In genomic region chr11:27356624-27357222, GRCh38 we compare ENCODE assay signal across 24 cellular contexts.
"Had no signal": no experiment of that assay in that cellular context is flagged by ENCODE, and none has a peak within 500 bp of the region (broad histone marks: within the 10 kb centered on the region; RNA-seq: fewer than 3 reads in every experiment).

No MANE protein-coding gene starts in this region.

- H3K27me3 Mint-ChIP-seq: naive B cell; natural killer cell treated with Interleukin-12 subunit alpha and Interleukin-12 subunit beta and Interleukin-15 and Interleukin-18, amount 100 ng/mL, for 72 hours; progenitor cell of endocrine pancreas had no signal

- H3K4me3 Mint-ChIP-seq: mesothelial cell of epicardium; naive B cell; natural killer cell treated with Interleukin-12 subunit alpha and Interleukin-12 subunit beta and Interleukin-15 and Interleukin-18, amount 100 ng/mL, for 72 hours; neural crest cell; stimulated activated effector memory CD8-positive, alpha-beta T cell treated with anti-CD3 and anti-CD28 coated beads, Interleukin-12 subunit alpha, Interleukin-12 subunit beta, amount 100 ng/mL, for 72 hours had no signal

- H3K4me3 ChIP-seq: coronary artery, esophagus muscularis mucosa, mucosa of descending colon, right atrium auricular region, sigmoid colon, thoracic aorta, tibial nerve, upper lobe of left lung had no signal

- H3K9me3 ChIP-seq: esophagus muscularis mucosa, mucosa of descending colon, neutrophil, right atrium auricular region, sigmoid colon, thoracic aorta, tibial nerve, upper lobe of left lung had no signal

- DNase-seq: dermis blood vessel endothelial cell; effector memory CD4-positive, alpha-beta T cell; foreskin keratinocyte; head of caudate nucleus; mesenchymal stem cell; naive B cell; sigmoid colon; stimulated activated CD4-positive, alpha-beta T cell treated with anti-CD3 and anti-CD28 coated beads, Interleukin-2, amount 100 ng/mL, for 24 hours; stimulated activated CD4-positive, alpha-beta T cell treated with anti-CD3 and anti-CD28 coated beads, Interleukin-4, amount 100 ng/mL, for 24 hours; stimulated activated naive CD4-positive, alpha-beta T cell treated with Interleukin-2 at 50 U/mL for 16 hours; upper lobe of left lung had no signal

- H3K36me3 ChIP-seq: esophagus muscularis mucosa, neutrophil, right atrium auricular region, sigmoid colon, thoracic aorta, tibial nerve, upper lobe of left lung had no signal

- H3K36me3 Mint-ChIP-seq: naive B cell; natural killer cell treated with Interleukin-12 subunit alpha and Interleukin-12 subunit beta and Interleukin-15 and Interleukin-18, amount 100 ng/mL, for 72 hours; stimulated activated effector memory CD8-positive, alpha-beta T cell treated with anti-CD3 and anti-CD28 coated beads, Interleukin-12 subunit alpha, Interleukin-12 subunit beta, amount 100 ng/mL, for 72 hours had no signal

- H3K4me1 ChIP-seq: esophagus muscularis mucosa, parathyroid adenoma, right atrium auricular region, sigmoid colon, upper lobe of left lung had no signal

- H3K27ac Mint-ChIP-seq: mesothelial cell of epicardium; natural killer cell treated with Interleukin-12 subunit alpha and Interleukin-12 subunit beta and Interleukin-15 and Interleukin-18, amount 100 ng/mL, for 72 hours; progenitor cell of endocrine pancreas; stimulated activated effector memory CD8-positive, alpha-beta T cell treated with anti-CD3 and anti-CD28 coated beads, Interleukin-12 subunit alpha, Interleukin-12 subunit beta, amount 100 ng/mL, for 72 hours had no signal

- H3K27ac ChIP-seq: coronary artery, esophagus muscularis mucosa, foreskin keratinocyte, neutrophil, parathyroid adenoma, right atrium auricular region, sigmoid colon, thoracic aorta, tibial nerve, upper lobe of left lung had no signal

- ATAC-seq: foreskin keratinocyte; natural killer cell treated with Interleukin-12 subunit alpha and Interleukin-12 subunit beta and Interleukin-15 and Interleukin-18, amount 100 ng/mL, for 72 hours; stimulated activated effector memory CD8-positive, alpha-beta T cell treated with anti-CD3 and anti-CD28 coated beads, Interleukin-12 subunit alpha, Interleukin-12 subunit beta, amount 100 ng/mL, for 72 hours had no signal

- H3K27me3 ChIP-seq: esophagus muscularis mucosa, foreskin keratinocyte, neutrophil, right atrium auricular region, sigmoid colon, tibial nerve, upper lobe of left lung had no signal

- H3K9me3 Mint-ChIP-seq: mesothelial cell of epicardium; naive B cell; natural killer cell treated with Interleukin-12 subunit alpha and Interleukin-12 subunit beta and Interleukin-15 and Interleukin-18, amount 100 ng/mL, for 72 hours; neural crest cell; stimulated activated effector memory CD8-positive, alpha-beta T cell treated with anti-CD3 and anti-CD28 coated beads, Interleukin-12 subunit alpha, Interleukin-12 subunit beta, amount 100 ng/mL, for 72 hours had no signal
